ENCODE assay signal across 8 cellular contexts in the genomic region with DNA sequence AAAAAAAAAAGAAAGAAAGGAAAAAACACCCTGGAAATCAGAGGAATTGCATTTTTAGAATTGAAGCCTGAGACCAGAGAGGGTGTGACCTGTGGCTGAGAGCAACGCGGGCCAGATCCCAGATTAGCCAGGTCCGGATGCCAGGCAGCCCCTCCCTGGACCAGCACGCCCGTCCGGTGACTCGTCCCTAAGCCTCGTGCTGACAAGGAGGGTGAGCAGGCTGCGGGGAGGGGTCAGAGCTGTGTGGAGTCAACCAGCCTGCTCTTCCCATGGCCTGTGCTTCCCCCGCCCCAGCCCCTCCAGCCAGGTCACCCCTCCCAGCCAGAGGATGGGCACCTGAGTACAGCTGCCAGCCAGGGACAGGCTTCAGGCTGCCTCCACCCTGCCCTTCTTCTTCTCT. TPM values are rescaled to one million over a fixed set of nuclear protein-coding genes. Genes with fewer than 3 reads are reported as not detected.
DNase-seq lines count a peak whose midpoint lies in the region; ATAC-seq, FAIRE-seq and TF ChIP-seq lines count a peak whose summit lies in the region.

No MANE protein-coding gene starts in this region.

- no peaks in the 10 kb centered on the region for H3K36me3 Mint-ChIP-seq in activated CD8-positive, alpha-beta T cell treated with anti-CD3 and anti-CD28 coated beads, Interleukin-2, amount 10 ng/mL, durations not matched to agents 7 days and 5 days (ENCODE audit: low read depth)

- H3K4me1 ChIP-seq in A549 (peaks cover 38% of the 10 kb centered on the region), heart left ventricle (peaks cover 3 to 43% (median 31%) of the 10 kb centered on the region in 12 donors)

- no peaks in the 10 kb centered on the region for H3K36me3 ChIP-seq in heart left ventricle

- TF ChIP-seq CTCF in A549 (IDR thresholded peaks at IDR 0.05) (no peak), heart left ventricle (IDR thresholded peaks at IDR 0.05) (no peak)

- H3K4me2 ChIP-seq in A549, result peak overlapping the region; percentile 55

- no peak for TF ChIP-seq POLR2A in A549 (IDR thresholded peaks at IDR 0.05; ENCODE audit: low read length)
- TF ChIP-seq POLR2A in heart left ventricle (IDR thresholded peaks at IDR 0.05), result no peak

- peak overlapping the region; percentile 73 for H3K27ac Mint-ChIP-seq in activated CD8-positive, alpha-beta T cell treated with anti-CD3 and anti-CD28 coated beads, Interleukin-2, amount 10 ng/mL, durations not matched to agents 7 days and 5 days

- no peak for TF ChIP-seq EP300 in A549 (IDR thresholded peaks at IDR 0.05)

- no peak overlapping the region for H3K4me3 ChIP-seq in A549
- H3K4me3 ChIP-seq in heart left ventricle, result peak overlapping the region in 2 of 12 donors; percentile 11 to 12

- no peaks in the 10 kb centered on the region for H3K9me3 Mint-ChIP-seq in activated CD8-positive, alpha-beta T cell treated with anti-CD3 and anti-CD28 coated beads, Interleukin-2, amount 10 ng/mL, durations not matched to agents 7 days and 5 days (ENCODE audit: insufficient read depth)

- H3K9me3 ChIP-seq in A549 (no peaks in the 10 kb centered on the region), heart left ventricle (no peaks in the 10 kb centered on the region)

- H3K27me3 ChIP-seq in heart left ventricle, result no peaks in the 10 kb centered on the region

- ATAC-seq in A549 (peak; percentile 51 to 62), heart left ventricle (peak; percentile 32 to 72 (median 44)), HG02588 (IDR thresholded peaks at IDR 0.05; ENCODE audit: unreplicated experiment) (no peak), GM21528 (IDR thresholded peaks at IDR 0.05; ENCODE audit: low FRiP score, unreplicated experiment) (no peak)
- ATAC-seq in activated CD8-positive, alpha-beta T cell treated with anti-CD3 and anti-CD28 coated beads, Interleukin-2, amount 10 ng/mL, durations not matched to agents 7 days and 5 days, result no peak

- FAIRE-seq in A549 (lab: Jason Lieb, UNC), result no peak
- peak; percentile 68 for FAIRE-seq in HTR-8/SVneo (lab: Jason Lieb, UNC)

- peak overlapping the region; percentile 44 for H3K4me3 Mint-ChIP-seq in activated CD8-positive, alpha-beta T cell treated with anti-CD3 and anti-CD28 coated beads, Interleukin-2, amount 10 ng/mL, durations not matched to agents 7 days and 5 days

- POLR2A ChIA-PET in A549 (lab: Yijun Ruan, JAX), result no interaction called here
- POLR2A ChIA-PET in activated CD8-positive, alpha-beta T cell treated with anti-CD3 and anti-CD28 coated beads, Interleukin-2, amount 10 ng/mL, durations not matched to agents 7 days and 5 days (lab: Charles Lee), result interaction anchor here (2.1 kb wide), 1 partner anchor 16 kb away, joined by 9 read pairs; no protein-coding TSS in a partner anchor

- DNase-seq in A549 (ENCODE audit: low read depth in 1 of 2, low spot score in 1 of 2) (peak; percentile 62 to 81), HTR-8/SVneo (ENCODE audit: insufficient read length, low spot score) (peak; percentile 75), heart left ventricle (peak; percentile 69 to 86 (median 81)), epidermal melanocyte (ENCODE audit: insufficient read length, low spot score) (no peak)
- no peak for DNase-seq in activated CD8-positive, alpha-beta T cell treated with anti-CD3 and anti-CD28 coated beads, Interleukin-2, amount 10 ng/mL, durations not matched to agents 7 days and 5 days
- peak; percentile 9 to 11 for DNase-seq in stimulated activated CD4-positive, alpha-beta T cell treated with anti-CD3 and anti-CD28 coated beads, Interleukin-4, amount 100 ng/mL, for 4 hours

- CTCF ChIA-PET in A549 (lab: Yijun Ruan, JAX), result interaction anchor here (1.1 to 1.6 kb wide), 2 partner anchors 9 to 12 kb away, joined by 3 read pairs; no protein-coding TSS in a partner anchor
- CTCF ChIA-PET in activated CD8-positive, alpha-beta T cell treated with anti-CD3 and anti-CD28 coated beads, Interleukin-2, amount 10 ng/mL, durations not matched to agents 7 days and 5 days (lab: Charles Lee), result no interaction called here

- WGBS in A549 (ENCODE audit: missing lambda C conversion rate), result 3% methylated on average over 9 of the region's 10 CpGs
- 21 to 35% (median 25%) methylated on average over 9 to 10 of the region's 10 CpGs for WGBS in heart left ventricle, 4 donors

- no peak for TF ChIP-seq RAD21 in A549 (conservative IDR thresholded peaks at IDR 0.05 in 1 of 2, IDR thresholded peaks at IDR 0.05 in 1 of 2)

- H3K27ac ChIP-seq in A549, result peak overlapping the region; percentile 59 to 85
- peak overlapping the region in 11 of 12 donors; percentile 16 to 82 (median 65) for H3K27ac ChIP-seq in heart left ventricle

- H3K4me1 Mint-ChIP-seq in activated CD8-positive, alpha-beta T cell treated with anti-CD3 and anti-CD28 coated beads, Interleukin-2, amount 10 ng/mL, durations not matched to agents 7 days and 5 days (ENCODE audit: low read depth), result peaks cover 31% of the 10 kb centered on the region

- H3K27me3 Mint-ChIP-seq in activated CD8-positive, alpha-beta T cell treated with anti-CD3 and anti-CD28 coated beads, Interleukin-2, amount 10 ng/mL, durations not matched to agents 7 days and 5 days (ENCODE audit: low read depth), result peaks cover 3% of the 10 kb centered on the region

- intact Hi-C loops in heart left ventricle (cut with DNase I), result loop anchor here in 6 of 10 donors (1.0 to 10.0 kb wide), 5 partner anchors 31 to 92 kb away; partner anchors contain the start of genes XRCC3 (in 1 of the 6) and ZFYVE21 (in 1 of the 6)

TF ChIP-seq in A549, 52 proteins besides CTCF, POLR2A, EP300 and RAD21:
- TF ChIP-seq MAFK (IDR thresholded peaks at IDR 0.05; ENCODE audit: partially characterized antibody) (no peak), NR3C1 (IDR thresholded peaks at IDR 0.05) (no peak), MAX (IDR thresholded peaks at IDR 0.05) (peak; percentile 86), SREBF2 (IDR thresholded peaks at IDR 0.05) (no peak), ESRRA (IDR thresholded peaks at IDR 0.05; ENCODE audit: borderline replicate concordance, low read length) (0 out of 2 replicates have a peak, but pooled peaks have one; percentile 32), MYC (IDR thresholded peaks at IDR 0.05; ENCODE audit: borderline replicate concordance, low read length) (peak; percentile 78), ZFP36 (IDR thresholded peaks at IDR 0.05; ENCODE audit: borderline replicate concordance, partially characterized antibody) (no peak), ZSCAN20 (CRISPR knock-in tag; IDR thresholded peaks at IDR 0.05) (no peak), JUN (IDR thresholded peaks at IDR 0.05) (0 out of 5 replicates have a peak, but pooled peaks of 1 of the 2 experiments have one; percentile 9), TP53 (CRISPR knock-in tag; IDR thresholded peaks at IDR 0.05) (no peak), FOSL2 (IDR thresholded peaks at IDR 0.05) (no peak), FOSL2 (CRISPR knock-in tag; IDR thresholded peaks at IDR 0.05) (peak; percentile 52), ZC3H11A (IDR thresholded peaks at IDR 0.05) (no peak), CBX8 (IDR thresholded peaks at IDR 0.05) (no peak), NPAS2 (CRISPR knock-in tag; IDR thresholded peaks at IDR 0.05; ENCODE audit: borderline replicate concordance) (no peak), MAZ (IDR thresholded peaks at IDR 0.05; ENCODE audit: borderline replicate concordance, low read depth, low read length) (no peak)
- TF ChIP-seq, protein P1, sequence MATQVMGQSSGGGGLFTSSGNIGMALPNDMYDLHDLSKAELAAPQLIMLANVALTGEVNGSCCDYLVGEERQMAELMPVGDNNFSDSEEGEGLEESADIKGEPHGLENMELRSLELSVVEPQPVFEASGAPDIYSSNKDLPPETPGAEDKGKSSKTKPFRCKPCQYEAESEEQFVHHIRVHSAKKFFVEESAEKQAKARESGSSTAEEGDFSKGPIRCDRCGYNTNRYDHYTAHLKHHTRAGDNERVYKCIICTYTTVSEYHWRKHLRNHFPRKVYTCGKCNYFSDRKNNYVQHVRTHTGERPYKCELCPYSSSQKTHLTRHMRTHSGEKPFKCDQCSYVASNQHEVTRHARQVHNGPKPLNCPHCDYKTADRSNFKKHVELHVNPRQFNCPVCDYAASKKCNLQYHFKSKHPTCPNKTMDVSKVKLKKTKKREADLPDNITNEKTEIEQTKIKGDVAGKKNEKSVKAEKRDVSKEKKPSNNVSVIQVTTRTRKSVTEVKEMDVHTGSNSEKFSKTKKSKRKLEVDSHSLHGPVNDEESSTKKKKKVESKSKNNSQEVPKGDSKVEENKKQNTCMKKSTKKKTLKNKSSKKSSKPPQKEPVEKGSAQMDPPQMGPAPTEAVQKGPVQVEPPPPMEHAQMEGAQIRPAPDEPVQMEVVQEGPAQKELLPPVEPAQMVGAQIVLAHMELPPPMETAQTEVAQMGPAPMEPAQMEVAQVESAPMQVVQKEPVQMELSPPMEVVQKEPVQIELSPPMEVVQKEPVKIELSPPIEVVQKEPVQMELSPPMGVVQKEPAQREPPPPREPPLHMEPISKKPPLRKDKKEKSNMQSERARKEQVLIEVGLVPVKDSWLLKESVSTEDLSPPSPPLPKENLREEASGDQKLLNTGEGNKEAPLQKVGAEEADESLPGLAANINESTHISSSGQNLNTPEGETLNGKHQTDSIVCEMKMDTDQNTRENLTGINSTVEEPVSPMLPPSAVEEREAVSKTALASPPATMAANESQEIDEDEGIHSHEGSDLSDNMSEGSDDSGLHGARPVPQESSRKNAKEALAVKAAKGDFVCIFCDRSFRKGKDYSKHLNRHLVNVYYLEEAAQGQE (IDR thresholded peaks at IDR 0.05), result no peak

RNA-seq across cellular contexts. Expression of gene KLC1, which starts 4.2 kb away (rescaled TPM):
- polyA plus RNA-seq in A549 (2011; rRNA removed) (106 and 150 TPM in 2 replicates), A549 (2017; fragmentation: RNase III; extraction: RNeasy Plus Mini Kit Qiagen cat#74134 plus additional on column Dnase treatment) (74.8 to 82.9 TPM (median 81.8 TPM) in 3 replicates), heart left ventricle (100 to 1,000 TPM; 162 to 171 TPM)
- polyA plus RNA-seq in A549 (2012; cell fraction: cytosol; rRNA removed), result 160 and 161 TPM in 2 replicates
- polyA plus RNA-seq in A549 (2012; cell fraction: nucleus; rRNA removed), result 258 TPM in 2 replicates
- 64.6 and 71.5 TPM in 2 replicates for polyA minus RNA-seq in A549 (2011; rRNA and poly(A)+ RNA removed)
- 100 to 1,000 TPM; 137 to 140 TPM for total RNA-seq in activated CD8-positive, alpha-beta T cell treated with anti-CD3 and anti-CD28 coated beads, Interleukin-2, amount 10 ng/mL, durations not matched to agents 7 days and 5 days
- 100 to 1,000 TPM; 127 to 241 (median 150) TPM for total RNA-seq in heart left ventricle

Comparison
In these comparisons a context has a peak if more than half of its experiments do, and no peak if none do; other contexts are left out.
1. ATAC-seq: peak in A549 (2 of 2) and heart left ventricle (4 of 4); none in activated CD8-positive, alpha-beta T cell treated with anti-CD3 and anti-CD28 coated beads, Interleukin-2, amount 10 ng/mL, durations not matched to agents 7 days and 5 days (single experiment), HG02588 (single experiment) and GM21528 (single experiment).
2. DNase-seq: peak in A549 (2 of 2), HTR-8/SVneo (single experiment), heart left ventricle (5 of 5) and stimulated activated CD4-positive, alpha-beta T cell treated with anti-CD3 and anti-CD28 coated beads, Interleukin-4, amount 100 ng/mL, for 4 hours (2 of 2); none in activated CD8-positive, alpha-beta T cell treated with anti-CD3 and anti-CD28 coated beads, Interleukin-2, amount 10 ng/mL, durations not matched to agents 7 days and 5 days (single experiment) and epidermal melanocyte (single experiment).